In genomic region chr9:35730486-35730854, GRCh38 we compare ENCODE assay signal across 9 cellular contexts. TPM values are rescaled to one million over a fixed set of nuclear protein-coding genes. Genes with fewer than 3 reads are reported as not detected.
DNase-seq lines count a peak whose midpoint lies in the region; ATAC-seq and TF ChIP-seq lines count a peak whose summit lies in the region.
"Had no signal": no experiment of that assay in that cellular context is flagged by ENCODE, and none has a peak within 500 bp of the region (broad histone marks: within the 10 kb centered on the region; RNA-seq: fewer than 3 reads in every experiment).

No MANE protein-coding gene starts in this region.

- H3K36me3 ChIP-seq in left ventricle myocardium inferior (peaks cover 26% of the 10 kb centered on the region), mucosa of rectum (ENCODE audit: control insufficient read depth in 2 of 2, insufficient read depth in 2 of 2, low read length in 2 of 2) (peaks cover 8 to 12% of the 10 kb centered on the region in 2 donors), aorta (ENCODE audit: control insufficient read depth in 1 of 2, insufficient read depth in 2 of 2, low read length in 1 of 2) (no peaks in the 10 kb centered on the region)

- peak overlapping the region; percentile 48 to 88 for H3K9ac ChIP-seq in mucosa of rectum (ENCODE audit: low read depth in 1 of 2, low read length in 2 of 2)

- no peaks in the 10 kb centered on the region for H3K9me3 ChIP-seq in left ventricle myocardium inferior (replicated peaks)
- no peaks in the 10 kb centered on the region for H3K9me3 ChIP-seq in mucosa of rectum (ENCODE audit: control insufficient read depth in 2 of 2, low read length in 2 of 2)
- H3K9me3 ChIP-seq in aorta (ENCODE audit: control insufficient read depth, low read length): no peaks in the 10 kb centered on the region

- TF ChIP-seq CTCF in left ventricle myocardium inferior (IDR thresholded peaks at IDR 0.05; ENCODE audit: borderline replicate concordance) (no peak), cardiac fibroblast (IDR thresholded peaks at IDR 0.05; ENCODE audit: low read depth, low read length) (no peak)

- intact Hi-C loops in left ventricle myocardium inferior (cut with micrococcal nuclease): loop anchor here (5.0 kb wide), 1 partner anchor 83 kb away; no protein-coding TSS in a partner anchor
- intact Hi-C loops in Right ventricle myocardium inferior (cut with DNase I): loop anchor here (2.0 to 5.0 kb wide), 2 partner anchors 72 to 97 kb away; partner anchors contain the start of genes CCDC107, FAM221B, RMRP and TMEM8B
- intact Hi-C loops in aorta (cut with DNase I): loop anchor here in 1 of 2 donors (2.0 kb wide), 1 partner anchor 72 kb away; the partner anchor contains the start of genes CCDC107 and RMRP

- DNase-seq in left ventricle myocardium inferior (no peak), Right ventricle myocardium inferior (ENCODE audit: missing footprints) (no peak), cardiac fibroblast (ENCODE audit: low read depth in 2 of 2) (peak in 1 of 2 donors; percentile 15), aorta (no peak), glomerular visceral epithelial cell (ENCODE audit: extremely low spot score) (no peak), Kasumi-1 (lab: John Stamatoyannopoulos, UW) (no peak)
- DNase-seq: stimulated activated CD4-positive, alpha-beta T cell treated with anti-CD3 and anti-CD28 coated beads, Interleukin-2, amount 100 ng/mL, for 24 hours had no signal

- H3K4me3 ChIP-seq in left ventricle myocardium inferior: peak overlapping the region; percentile 82
- peak overlapping the region; percentile 86 to 87 for H3K4me3 ChIP-seq in cardiac fibroblast (replicated peaks in 1 of 2; ENCODE audit: low read depth in 2 of 2, low read length in 2 of 2)
- H3K4me3 ChIP-seq in mucosa of rectum (ENCODE audit: low read length in 2 of 2): peak overlapping the region; percentile 89 to 94
- H3K4me3 ChIP-seq in aorta (ENCODE audit: low read length in 2 of 2): peak overlapping the region; percentile 48 to 97

- 32 to 33% methylated on average over 2 of the region's 2 CpGs for WGBS in aorta, 2 donors

- ATAC-seq in Right ventricle myocardium inferior: no peak
- ATAC-seq in aorta (ENCODE audit: low FRiP score): no peak
- ATAC-seq in HG03521 (IDR thresholded peaks at IDR 0.05; ENCODE audit: unreplicated experiment): no peak

- peak overlapping the region; percentile 99 for H3K27ac ChIP-seq in left ventricle myocardium inferior (replicated peaks)
- peak overlapping the region; percentile 98 for H3K27ac ChIP-seq in mucosa of rectum (ENCODE audit: low read depth in 2 of 2, low read length in 2 of 2)
- peak overlapping the region; percentile 89 to 98 for H3K27ac ChIP-seq in aorta (ENCODE audit: low read depth in 1 of 2, low read length in 2 of 2)

- H3K4me1 ChIP-seq in left ventricle myocardium inferior: peaks cover 82% of the 10 kb centered on the region
- H3K4me1 ChIP-seq in mucosa of rectum (ENCODE audit: control insufficient read depth in 2 of 2, insufficient read depth in 2 of 2, low read length in 2 of 2): peaks cover 56 to 74% of the 10 kb centered on the region in 2 donors
- peaks cover 0 to 2% of the 10 kb centered on the region in 2 donors for H3K4me1 ChIP-seq in aorta (ENCODE audit: control insufficient read depth in 1 of 2, insufficient read depth in 2 of 2, low read length in 2 of 2)

- H3K27me3 ChIP-seq in left ventricle myocardium inferior (ENCODE audit: low read depth) (no peaks in the 10 kb centered on the region), mucosa of rectum (ENCODE audit: control insufficient read depth in 2 of 2, insufficient read depth in 2 of 2, low read length in 2 of 2) (no peaks in the 10 kb centered on the region), aorta (ENCODE audit: control insufficient read depth in 1 of 2, insufficient read depth in 2 of 2, low read length in 1 of 2) (no peaks in the 10 kb centered on the region)

RNA-seq across cellular contexts. Expression of gene TLN1, which starts 1.5 kb away (rescaled TPM):
- 234 TPM for total RNA-seq in left ventricle myocardium inferior
- 255 TPM for total RNA-seq in Right ventricle myocardium inferior
- total RNA-seq in aorta: 1,000 to 10,000 TPM in 1 of 2 donors, 100 to 1,000 TPM in 1; 735 to 1,271 TPM
- polyA plus RNA-seq in aorta: 100 to 1,000 TPM; 160 to 382 TPM

RNA-seq across cellular contexts. Expression of gene CREB3, which starts 2.0 kb away (rescaled TPM):
- total RNA-seq in left ventricle myocardium inferior: 20.6 TPM
- 23.5 TPM for total RNA-seq in Right ventricle myocardium inferior
- total RNA-seq in aorta: 10 to 100 TPM; 39.5 to 51.3 TPM
- 10 to 100 TPM; 46.2 to 62.0 TPM for polyA plus RNA-seq in aorta

RNA-seq across cellular contexts. Expression of gene GBA2, which starts 18.6 kb away (rescaled TPM):
- total RNA-seq in left ventricle myocardium inferior (75.0 TPM), Right ventricle myocardium inferior (80.2 TPM), aorta (10 to 100 TPM; 83.8 to 83.9 TPM)
- 100 to 1,000 TPM in 1 of 2 donors, 10 to 100 TPM in 1; 18.5 to 122 TPM for polyA plus RNA-seq in aorta

RNA-seq across cellular contexts. Expression of gene RGP1, which starts 18.6 kb away (rescaled TPM):
- total RNA-seq in left ventricle myocardium inferior (30.2 TPM), Right ventricle myocardium inferior (29.0 TPM), aorta (10 to 100 TPM; 30.0 to 32.4 TPM)
- 10 to 100 TPM; 11.0 to 13.0 TPM for polyA plus RNA-seq in aorta

RNA-seq across cellular contexts. Expression of gene MSMP, which starts 23.6 kb away (rescaled TPM):
- not detected for total RNA-seq in left ventricle myocardium inferior
- total RNA-seq in Right ventricle myocardium inferior: not detected
- total RNA-seq in aorta: 1 to 10 TPM; 2.0 TPM
- polyA plus RNA-seq in aorta: not detected
